In the genomic region with DNA sequence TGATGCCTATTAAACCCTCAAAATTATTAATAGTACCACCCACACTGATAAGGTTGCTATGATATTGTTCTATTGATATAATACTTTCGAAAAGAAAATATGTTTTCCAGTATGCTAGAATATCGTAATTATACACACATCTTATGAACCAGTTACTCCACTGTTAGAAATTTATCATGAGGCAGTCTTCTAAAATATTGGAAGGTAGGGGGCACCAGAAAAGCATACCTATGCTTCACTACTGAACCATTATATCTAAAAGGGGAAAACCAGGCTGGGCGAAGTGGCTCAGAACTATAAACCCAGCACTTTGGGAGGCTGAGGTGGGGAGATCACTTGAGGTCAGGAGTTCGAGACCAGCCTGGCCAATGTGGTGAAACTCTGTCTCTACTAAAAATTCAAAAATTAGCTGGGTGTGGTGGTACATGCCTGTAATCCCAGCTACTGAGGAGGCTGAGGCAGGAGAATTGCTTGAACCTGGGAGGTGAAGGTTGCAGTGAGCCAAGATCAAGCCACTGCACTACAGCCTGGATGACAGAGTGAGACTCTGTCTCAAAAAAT, we compare ENCODE assay signal across 7 cellular contexts. TPM values are rescaled to one million over a fixed set of nuclear protein-coding genes. Genes with fewer than 3 reads are reported as not detected.
DNase-seq lines count a peak whose midpoint lies in the region; ATAC-seq and TF ChIP-seq lines count a peak whose summit lies in the region.
"Not testable (repeated sequence)": the region's sequence is repeated elsewhere in the genome, so short reads cannot be mapped to it uniquely, and the experiment has no call there.

No MANE protein-coding gene starts in this region.

- not testable (repeated sequence) for H3F3A ChIP-seq in neural cell (ENCODE audit: insufficient read depth, low read length, poor library complexity, severe bottlenecking)

- not testable (repeated sequence) for TF ChIP-seq RAD21 in neural cell (conservative IDR thresholded peaks at IDR 0.05)

- H3K4me1 ChIP-seq in OCI-LY3 (ENCODE audit: low read length), result peaks cover 63% of the 10 kb centered on the region

- H3K4me3 ChIP-seq in OCI-LY3 (ENCODE audit: low read length); neural cell (ENCODE audit: low read length): not testable (repeated sequence)

- H3K36me3 ChIP-seq in OCI-LY3 (replicated peaks; ENCODE audit: low read depth, low read length), result peaks cover 21% of the 10 kb centered on the region
- not testable (repeated sequence) for H3K36me3 ChIP-seq in neural cell (ENCODE audit: insufficient read depth, low read length)

- TF ChIP-seq EP300 in neural cell (conservative IDR thresholded peaks at IDR 0.05; ENCODE audit: poor library complexity, severe bottlenecking), result not testable (repeated sequence)

- not testable (repeated sequence) for ATAC-seq in activated CD8-positive, alpha-beta T cell treated with anti-CD3 and anti-CD28 coated beads for 36 hours

- peaks cover 22% of the 10 kb centered on the region for H3K36me3 Mint-ChIP-seq in activated CD8-positive, alpha-beta T cell treated with anti-CD3 and anti-CD28 coated beads for 36 hours (ENCODE audit: low read depth)
- H3K36me3 Mint-ChIP-seq in chondrocyte (ENCODE audit: low read depth), result not testable (repeated sequence)

- POLR2A ChIA-PET in GM10248 (lab: Yijun Ruan, JAX); activated CD8-positive, alpha-beta T cell treated with anti-CD3 and anti-CD28 coated beads for 36 hours (lab: Charles Lee): not testable (repeated sequence)

- H3K79me2 ChIP-seq in OCI-LY3 (ENCODE audit: low read length), result peaks cover 49% of the 10 kb centered on the region
- H3K79me2 ChIP-seq in neural cell (replicated peaks; ENCODE audit: insufficient read depth, low read length), result not testable (repeated sequence)

- DNase-seq in GM10248 (ENCODE audit: extremely low spot score); chondrocyte (ENCODE audit: low spot score): not testable (repeated sequence)
- DNase-seq in Kasumi-1 (lab: John Stamatoyannopoulos, UW), result peak; percentile 4 to 9
- peak; percentile 24 for DNase-seq in activated CD8-positive, alpha-beta T cell treated with anti-CD3 and anti-CD28 coated beads for 36 hours

- not testable (repeated sequence) for H3K9me3 Mint-ChIP-seq in activated CD8-positive, alpha-beta T cell treated with anti-CD3 and anti-CD28 coated beads for 36 hours; chondrocyte (ENCODE audit: low read depth)

- not testable (repeated sequence) for H4K20me1 ChIP-seq in OCI-LY3 (ENCODE audit: insufficient read depth, low read length); neural cell (ENCODE audit: insufficient read depth)

- CTCF ChIA-PET in GM10248 (lab: Yijun Ruan, JAX), result interaction anchor here (1.9 kb wide), 1 partner anchor 10 kb away, joined by 4 read pairs; no protein-coding TSS in a partner anchor
- CTCF ChIA-PET in activated CD8-positive, alpha-beta T cell treated with anti-CD3 and anti-CD28 coated beads for 36 hours (lab: Charles Lee), result interaction anchor here (1.7 kb wide), 1 partner anchor 14 kb away, joined by 3 read pairs; no protein-coding TSS in a partner anchor

- H3K9ac ChIP-seq in OCI-LY3 (ENCODE audit: low read length); neural cell (ENCODE audit: low read length): not testable (repeated sequence)

- TF ChIP-seq CTCF in GM10248 (IDR thresholded peaks at IDR 0.05; ENCODE audit: control extremely low read depth, extremely low read depth, low read depth, missing control alignments), result peak; percentile 10
- peak; percentile 59 for TF ChIP-seq CTCF in OCI-LY3 (IDR thresholded peaks at IDR 0.05; ENCODE audit: low read depth, low read length)
- TF ChIP-seq CTCF in VCaP (conservative IDR thresholded peaks at IDR 0.05); activated CD8-positive, alpha-beta T cell treated with anti-CD3 and anti-CD28 coated beads for 36 hours (IDR thresholded peaks at IDR 0.05): not testable (repeated sequence)
- TF ChIP-seq CTCF in chondrocyte (IDR thresholded peaks at IDR 0.05), result peak; percentile 43
- peak; percentile 12 for TF ChIP-seq CTCF in neural cell (IDR thresholded peaks at IDR 0.05; ENCODE audit: poor library complexity, severe bottlenecking)

- intact Hi-C loops in activated CD8-positive, alpha-beta T cell treated with anti-CD3 and anti-CD28 coated beads for 36 hours (cut with micrococcal nuclease), result not testable (repeated sequence)

- not testable (repeated sequence) for H3K9me3 ChIP-seq in OCI-LY3 (ENCODE audit: insufficient read depth, low read length); neural cell (ENCODE audit: low read length)

- H2AFZ ChIP-seq in OCI-LY3 (ENCODE audit: low read depth, low read length); neural cell (ENCODE audit: low read depth, low read length): not testable (repeated sequence)

- peak overlapping the region; percentile 14; the same call in 1 of the 2 replicates for H3K27ac ChIP-seq in OCI-LY3 (ENCODE audit: low read length)
- peak overlapping the region; percentile 80 for H3K27ac ChIP-seq in VCaP
- not testable (repeated sequence) for H3K27ac ChIP-seq in neural cell (ENCODE audit: low read length)

- H3K9me2 ChIP-seq in neural cell (ENCODE audit: insufficient read depth, low read length), result not testable (repeated sequence)

- not testable (repeated sequence) for H3K4me2 ChIP-seq in OCI-LY3 (ENCODE audit: low read length); neural cell (ENCODE audit: low read length)

- not testable (repeated sequence) for H3K4me3 Mint-ChIP-seq in activated CD8-positive, alpha-beta T cell treated with anti-CD3 and anti-CD28 coated beads for 36 hours; chondrocyte (ENCODE audit: unreplicated experiment)

- peaks cover 45% of the 10 kb centered on the region for H3K4me1 Mint-ChIP-seq in activated CD8-positive, alpha-beta T cell treated with anti-CD3 and anti-CD28 coated beads for 36 hours (ENCODE audit: low read depth)
- peaks cover 33% of the 10 kb centered on the region for H3K4me1 Mint-ChIP-seq in chondrocyte (ENCODE audit: low read depth)

- not testable (repeated sequence) for H3K27me3 Mint-ChIP-seq in activated CD8-positive, alpha-beta T cell treated with anti-CD3 and anti-CD28 coated beads for 36 hours; chondrocyte (ENCODE audit: low read depth)

- H3K27me3 ChIP-seq in OCI-LY3 (ENCODE audit: low read depth, low read length); neural cell (ENCODE audit: insufficient read depth, low read depth, low read length): not testable (repeated sequence)

- not testable (repeated sequence) for H3K27ac Mint-ChIP-seq in activated CD8-positive, alpha-beta T cell treated with anti-CD3 and anti-CD28 coated beads for 36 hours; chondrocyte (ENCODE audit: unreplicated experiment)

RNA-seq across cellular contexts. Expression of a gene that starts 4.1 kb away (rescaled TPM):
- 10 to 100 TPM; 27.3 to 28.4 TPM for total RNA-seq in activated CD8-positive, alpha-beta T cell treated with anti-CD3 and anti-CD28 coated beads for 36 hours
- 12.9 to 16.9 TPM (median 13.0 TPM) in 3 replicates for total RNA-seq in chondrocyte
- polyA plus RNA-seq in neural cell, result 9.0 and 12.8 TPM in 2 replicates
- 9.5 and 11.0 TPM in 2 replicates for polyA minus RNA-seq in neural cell
